ENCODE assay signal across 1 cellular context in the genomic region with DNA sequence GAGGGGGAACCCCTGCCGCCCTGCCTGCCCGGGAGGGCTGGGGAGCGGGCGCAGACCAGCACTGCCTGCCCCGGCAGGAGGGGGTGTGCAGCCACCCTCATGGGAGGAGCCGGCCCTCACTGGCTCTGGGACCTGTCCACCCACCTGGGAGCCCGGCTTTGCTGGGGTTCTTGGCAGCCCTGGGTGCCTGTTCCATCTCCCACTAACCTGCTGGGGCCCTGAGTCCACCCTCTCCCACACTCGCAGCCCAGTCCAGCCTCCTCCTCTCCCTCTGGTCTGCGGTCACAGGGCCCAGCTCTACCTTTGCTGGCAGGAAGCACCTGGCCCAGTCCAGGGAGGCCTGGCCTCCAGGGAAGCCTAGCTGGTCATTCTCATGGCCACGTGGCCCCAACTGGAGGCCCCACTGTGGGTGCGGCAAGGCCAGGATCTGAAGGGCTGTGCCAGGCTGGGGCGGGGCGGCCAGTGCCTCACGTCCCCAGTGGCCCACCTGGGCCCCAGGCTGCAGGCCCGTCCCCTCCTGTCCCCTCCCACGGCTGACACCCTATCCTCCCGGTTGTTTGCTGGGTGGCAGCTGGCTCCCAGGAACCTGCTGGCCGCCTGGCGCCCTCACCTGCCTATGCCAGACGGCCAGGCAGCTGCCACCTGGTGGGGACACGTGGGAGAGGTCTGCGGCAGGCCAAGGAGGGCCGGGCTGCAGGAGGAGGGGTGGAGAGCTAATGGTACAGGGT.
TF ChIP-seq lines count a peak whose summit lies in the region.

TSS of gene TMEM184A (minus strand) at position 393 of the 728 bp plus-strand sequence. CDS start 721 bp downstream, outside the sequence.

TF ChIP-seq in K562, 482 proteins besides CTCF, POLR2A, EP300 and RAD21 (continued from another document):
- TF ChIP-seq, protein P1, sequence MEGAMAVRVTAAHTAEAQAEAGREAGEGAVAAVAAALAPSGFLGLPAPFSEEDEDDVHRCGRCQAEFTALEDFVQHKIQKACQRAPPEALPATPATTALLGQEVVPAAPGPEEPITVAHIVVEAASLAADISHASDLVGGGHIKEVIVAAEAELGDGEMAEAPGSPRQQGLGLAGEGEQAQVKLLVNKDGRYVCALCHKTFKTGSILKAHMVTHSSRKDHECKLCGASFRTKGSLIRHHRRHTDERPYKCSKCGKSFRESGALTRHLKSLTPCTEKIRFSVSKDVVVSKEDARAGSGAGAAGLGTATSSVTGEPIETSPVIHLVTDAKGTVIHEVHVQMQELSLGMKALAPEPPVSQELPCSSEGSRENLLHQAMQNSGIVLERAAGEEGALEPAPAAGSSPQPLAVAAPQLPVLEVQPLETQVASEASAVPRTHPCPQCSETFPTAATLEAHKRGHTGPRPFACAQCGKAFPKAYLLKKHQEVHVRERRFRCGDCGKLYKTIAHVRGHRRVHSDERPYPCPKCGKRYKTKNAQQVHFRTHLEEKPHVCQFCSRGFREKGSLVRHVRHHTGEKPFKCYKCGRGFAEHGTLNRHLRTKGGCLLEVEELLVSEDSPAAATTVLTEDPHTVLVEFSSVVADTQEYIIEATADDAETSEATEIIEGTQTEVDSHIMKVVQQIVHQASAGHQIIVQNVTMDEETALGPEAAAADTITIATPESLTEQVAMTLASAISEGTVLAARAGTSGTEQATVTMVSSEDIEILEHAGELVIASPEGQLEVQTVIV (CRISPR knock-in tag; IDR thresholded peaks at IDR 0.05; ENCODE audit: borderline replicate concordance), result no peak
- TF ChIP-seq ELK3 (CRISPR knock-in tag; IDR thresholded peaks at IDR 0.05) (no peak), CREM (IDR thresholded peaks at IDR 0.05; ENCODE audit: low read depth) (0 out of 2 replicates have a peak, but pooled peaks have one; percentile 16)
- TF ChIP-seq, protein P2, sequence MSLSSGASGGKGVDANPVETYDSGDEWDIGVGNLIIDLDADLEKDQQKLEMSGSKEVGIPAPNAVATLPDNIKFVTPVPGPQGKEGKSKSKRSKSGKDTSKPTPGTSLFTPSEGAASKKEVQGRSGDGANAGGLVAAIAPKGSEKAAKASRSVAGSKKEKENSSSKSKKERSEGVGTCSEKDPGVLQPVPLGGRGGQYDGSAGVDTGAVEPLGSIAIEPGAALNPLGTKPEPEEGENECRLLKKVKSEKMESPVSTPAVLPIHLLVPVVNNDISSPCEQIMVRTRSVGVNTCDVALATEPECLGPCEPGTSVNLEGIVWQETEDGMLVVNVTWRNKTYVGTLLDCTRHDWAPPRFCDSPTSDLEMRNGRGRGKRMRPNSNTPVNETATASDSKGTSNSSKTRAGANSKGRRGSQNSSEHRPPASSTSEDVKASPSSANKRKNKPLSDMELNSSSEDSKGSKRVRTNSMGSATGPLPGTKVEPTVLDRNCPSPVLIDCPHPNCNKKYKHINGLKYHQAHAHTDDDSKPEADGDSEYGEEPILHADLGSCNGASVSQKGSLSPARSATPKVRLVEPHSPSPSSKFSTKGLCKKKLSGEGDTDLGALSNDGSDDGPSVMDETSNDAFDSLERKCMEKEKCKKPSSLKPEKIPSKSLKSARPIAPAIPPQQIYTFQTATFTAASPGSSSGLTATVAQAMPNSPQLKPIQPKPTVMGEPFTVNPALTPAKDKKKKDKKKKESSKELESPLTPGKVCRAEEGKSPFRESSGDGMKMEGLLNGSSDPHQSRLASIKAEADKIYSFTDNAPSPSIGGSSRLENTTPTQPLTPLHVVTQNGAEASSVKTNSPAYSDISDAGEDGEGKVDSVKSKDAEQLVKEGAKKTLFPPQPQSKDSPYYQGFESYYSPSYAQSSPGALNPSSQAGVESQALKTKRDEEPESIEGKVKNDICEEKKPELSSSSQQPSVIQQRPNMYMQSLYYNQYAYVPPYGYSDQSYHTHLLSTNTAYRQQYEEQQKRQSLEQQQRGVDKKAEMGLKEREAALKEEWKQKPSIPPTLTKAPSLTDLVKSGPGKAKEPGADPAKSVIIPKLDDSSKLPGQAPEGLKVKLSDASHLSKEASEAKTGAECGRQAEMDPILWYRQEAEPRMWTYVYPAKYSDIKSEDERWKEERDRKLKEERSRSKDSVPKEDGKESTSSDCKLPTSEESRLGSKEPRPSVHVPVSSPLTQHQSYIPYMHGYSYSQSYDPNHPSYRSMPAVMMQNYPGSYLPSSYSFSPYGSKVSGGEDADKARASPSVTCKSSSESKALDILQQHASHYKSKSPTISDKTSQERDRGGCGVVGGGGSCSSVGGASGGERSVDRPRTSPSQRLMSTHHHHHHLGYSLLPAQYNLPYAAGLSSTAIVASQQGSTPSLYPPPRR (CRISPR knock-in tag; IDR thresholded peaks at IDR 0.05; ENCODE audit: borderline replicate concordance), result no peak
